In genomic region chr16:53530046-53530445, GRCh38 we compare ENCODE assay signal across 21 cellular contexts. TPM values are rescaled to one million over a fixed set of nuclear protein-coding genes. Genes with fewer than 3 reads are reported as not detected.
DNase-seq lines count a peak whose midpoint lies in the region; TF ChIP-seq lines count a peak whose summit lies in the region.
"Had no signal": no experiment of that assay in that cellular context is flagged by ENCODE, and none has a peak within 500 bp of the region (broad histone marks: within the 10 kb centered on the region; RNA-seq: fewer than 3 reads in every experiment).

No MANE protein-coding gene starts in this region.

- H3K79me2 ChIP-seq in mammary epithelial cell (ENCODE audit: insufficient read depth, low read length): no peaks in the 10 kb centered on the region

- in situ Hi-C loops in mammary epithelial cell (cut with MboI; ENCODE audit: low sequenced_read_pairs in 2 of 2): no loop called here

- no peaks in the 10 kb centered on the region for H3K9me3 ChIP-seq in mammary epithelial cell (replicated peaks; ENCODE audit: insufficient read depth, low read length)
- H3K9me3 ChIP-seq: A549, upper lobe of right lung had no signal

- intact Hi-C loops in mammary epithelial cell (cut with micrococcal nuclease): no loop called here

- dilution Hi-C loops in mammary epithelial cell (cut with HindIII; ENCODE audit: low sequenced_read_pairs): no loop called here

- no peaks in the 10 kb centered on the region for H3K27me3 ChIP-seq in mammary epithelial cell (ENCODE audit: insufficient read depth, low read length)
- H3K27me3 ChIP-seq: BLaER1, upper lobe of right lung had no signal

- H3K4me2 ChIP-seq in mammary epithelial cell (ENCODE audit: insufficient read depth, low read depth, low read length): no peak overlapping the region
- H3K4me2 ChIP-seq: A549, BLaER1 had no signal

- no peak overlapping the region for H3K27ac ChIP-seq in mammary epithelial cell (ENCODE audit: insufficient read depth, low read depth, low read length)
- H3K27ac ChIP-seq: A549, BLaER1, upper lobe of right lung had no signal

- no peaks in the 10 kb centered on the region for H3K36me3 ChIP-seq in mammary epithelial cell (ENCODE audit: insufficient read depth, low read length)
- H3K36me3 ChIP-seq: BLaER1, upper lobe of right lung had no signal

- no TSS peak for BruUV-seq in mammary epithelial cell (replicated peaks; lab: Mats Ljungman, UMichigan)

- no peak overlapping the region for H3K4me3 ChIP-seq in mammary epithelial cell (replicated peaks in 1 of 3; ENCODE audit: insufficient read depth in 1 of 3, low read depth in 2 of 3, low read length in 3 of 3)
- H3K4me3 ChIP-seq: A549, BLaER1, upper lobe of right lung had no signal

- H2AFZ ChIP-seq in mammary epithelial cell (ENCODE audit: low read depth, low read length): no peak overlapping the region

- no peaks in the 10 kb centered on the region for H4K20me1 ChIP-seq in mammary epithelial cell (ENCODE audit: insufficient read depth, low read length)
- H4K20me1 ChIP-seq: BLaER1 had no signal

- CTCF ChIA-PET in mammary epithelial cell (lab: Charles Lee; ENCODE audit: low non-redundant PET): no interaction called here

- WGBS in mammary epithelial cell (ENCODE audit: low coverage, missing lambda C conversion rate): 72% methylated on average over 10 of the region's 10 CpGs

- DNase-seq in NCI-H748 (lab: John Stamatoyannopoulos, UW; ENCODE audit: unreplicated experiment): peak; percentile 54
- DNase-seq in NCI-H748 treated with DMSO at 0.1 percent for 48 hours (lab: John Stamatoyannopoulos, UW): no peak
- peak; percentile 87 for DNase-seq in NCI-H69 (lab: John Stamatoyannopoulos, UW)
- peak; percentile 27 for DNase-seq in myocyte (ENCODE audit: low read depth)
- DNase-seq in stimulated activated CD4-positive, alpha-beta T cell treated with anti-CD3 and anti-CD28 coated beads, Interleukin-4, amount 100 ng/mL, for 24 hours: no peak
- DNase-seq in NCI-H2081 treated with DMSO at 0.1 percent for 48 hours (lab: John Stamatoyannopoulos, UW): no peak
- DNase-seq in amygdala (lab: John Stamatoyannopoulos, UW): no peak
- no peak for DNase-seq in mammary epithelial cell
- DNase-seq: activated CD4-positive, alpha-beta T cell treated with anti-CD3 and anti-CD28 coated beads, Interleukin-2, amount 10 ng/mL, durations not matched to agents 24 days and 14 days; activated CD8-positive, alpha-beta memory T cell treated with anti-CD3 and anti-CD28 coated beads, Interleukin-2, amount 50 U/mL, for 48 hours; activated effector memory CD4-positive, alpha-beta T cell treated with Interleukin-2 at 50 U/mL for 16 hours; HFFc6; left cardiac atrium; midbrain; PC-3; SIG-M5; stimulated activated CD4-positive, alpha-beta T cell treated with anti-CD3 and anti-CD28 coated beads, Interleukin-12 subunit alpha, Interleukin-12 subunit beta, amount 100 ng/mL, for 4 hours; stimulated activated CD8-positive, alpha-beta memory T cell treated with anti-CD3 and anti-CD28 coated beads, Interleukin-4, amount 100 ng/mL, for 48 hours; upper lobe of right lung had no signal

- no peak overlapping the region for H3K9ac ChIP-seq in mammary epithelial cell (ENCODE audit: insufficient read depth, low read length)
- H3K9ac ChIP-seq: BLaER1 had no signal

- H3K4me1 ChIP-seq in mammary epithelial cell (ENCODE audit: insufficient read depth, low read length): no peaks in the 10 kb centered on the region
- H3K4me1 ChIP-seq: A549, upper lobe of right lung had no signal

- TF ChIP-seq CTCF in mammary epithelial cell (conservative IDR thresholded peaks at IDR 0.05 in 1 of 2, IDR thresholded peaks at IDR 0.05 in 1 of 2; ENCODE audit: extremely low read depth in 1 of 2, insufficient read depth in 1 of 2, low read depth in 1 of 2, low read length in 2 of 2): no peak

RNA-seq across cellular contexts. Expression of gene AKTIP, which starts 27.0 kb away (rescaled TPM):
- total RNA-seq in myocyte (24.6 and 34.7 TPM in 2 replicates), mammary epithelial cell (10 to 100 TPM; 24.1 to 26.0 TPM)
- 27.9 TPM for polyA plus RNA-seq in myocyte (2012)
- 12.8 TPM for polyA plus RNA-seq in mammary epithelial cell
- polyA minus RNA-seq in mammary epithelial cell: 5.9 TPM

Comparison
In these comparisons a context has a peak if more than half of its experiments do, and no peak if none do; other contexts are left out.
1. DNase-seq: peak in NCI-H748 (single experiment), NCI-H69 (single experiment) and myocyte (single experiment); none in NCI-H748 treated with DMSO at 0.1 percent for 48 hours (single experiment), stimulated activated CD4-positive, alpha-beta T cell treated with anti-CD3 and anti-CD28 coated beads, Interleukin-4, amount 100 ng/mL, for 24 hours (single experiment), NCI-H2081 treated with DMSO at 0.1 percent for 48 hours (single experiment), amygdala (0 of 56) and mammary epithelial cell (single experiment).